Comparison of ENCODE assay signal across 8 cellular contexts in the genomic region with DNA sequence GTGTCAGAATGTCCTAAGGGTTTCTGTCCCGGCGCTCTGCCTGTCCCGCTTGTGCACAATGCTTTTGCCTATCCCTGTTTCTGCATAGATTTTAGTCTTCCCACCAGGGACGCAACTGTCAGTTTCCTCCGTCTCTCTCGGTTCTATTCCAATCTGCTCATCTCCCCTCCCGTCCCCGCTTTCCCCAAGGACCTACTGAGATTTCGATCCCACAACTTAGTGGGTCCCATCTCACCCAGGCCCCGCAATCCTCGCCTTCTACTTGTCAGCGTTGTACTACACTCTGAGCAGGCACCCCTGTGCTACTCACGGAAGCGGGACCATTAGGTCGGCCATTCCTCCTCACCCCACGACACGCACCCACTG. TPM values are rescaled to one million over a fixed set of nuclear protein-coding genes. Genes with fewer than 3 reads are reported as not detected.
A peak's percentile ranks its signal among the peaks of the same experiment; 100 is the strongest.
DNase-seq lines count a peak whose midpoint lies in the region; ATAC-seq lines count a peak whose summit lies in the region.

No MANE protein-coding gene starts in this region.

- peak; percentile 33 for ATAC-seq in HG02870 (IDR thresholded peaks at IDR 0.05; ENCODE audit: unreplicated experiment)
- ATAC-seq in stimulated activated naive CD8-positive, alpha-beta T cell treated with anti-CD3 and anti-CD28 coated beads, Interleukin-15, Interleukin-2, amounts not matched to agents 100 U/mL and 50 U/mL, for 24 hours: peak; percentile 61

- H3K9ac ChIP-seq in iPS-15b (ENCODE audit: low read depth, low read length): peak overlapping the region; percentile 97

- no peaks in the 10 kb centered on the region for H3K9me3 ChIP-seq in iPS-15b (ENCODE audit: control insufficient read depth, insufficient read depth, low read length)

- H3K27me3 ChIP-seq in iPS-15b (ENCODE audit: control insufficient read depth, insufficient read depth, low read length): no peaks in the 10 kb centered on the region

- peak; percentile 78 for DNase-seq in DMS 273 (lab: John Stamatoyannopoulos, UW; ENCODE audit: unreplicated experiment)
- DNase-seq in DMS 273 treated with DMSO at 0.1 percent for 48 hours (lab: John Stamatoyannopoulos, UW): no peak
- DNase-seq in activated CD4-positive, alpha-beta memory T cell treated with anti-CD3 and anti-CD28 coated beads for 36 hours: no peak
- no peak for DNase-seq in stimulated activated naive CD8-positive, alpha-beta T cell treated with anti-CD3 and anti-CD28 coated beads, Interleukin-15, Interleukin-2, amounts not matched to agents 100 U/mL and 50 U/mL, for 24 hours
- DNase-seq in hepatic stellate cell (ENCODE audit: low spot score): no peak
- no peak for DNase-seq in NCI-H2107 treated with DMSO at 0.1 percent for 48 hours (lab: John Stamatoyannopoulos, UW; ENCODE audit: unreplicated experiment)

- intact Hi-C loops in activated CD4-positive, alpha-beta memory T cell treated with anti-CD3 and anti-CD28 coated beads for 36 hours (cut with micrococcal nuclease): loop anchor here (2.0 to 10.0 kb wide), 2 partner anchors 59 to 153 kb away; a partner anchor contains a TSS

- H3K36me3 ChIP-seq in iPS-15b (ENCODE audit: control insufficient read depth, insufficient read depth, low read length): peaks cover 19% of the 10 kb centered on the region

- H3K27me3 Mint-ChIP-seq in activated CD4-positive, alpha-beta memory T cell treated with anti-CD3 and anti-CD28 coated beads for 36 hours: no peaks in the 10 kb centered on the region

- CTCF ChIA-PET in activated CD4-positive, alpha-beta memory T cell treated with anti-CD3 and anti-CD28 coated beads for 36 hours (lab: Charles Lee): interaction anchor here (0.7 to 1.7 kb wide), 2 partner anchors 352 to 356 kb away, joined by 3 read pairs; no protein-coding TSS in a partner anchor

- no peaks in the 10 kb centered on the region for H3K4me1 ChIP-seq in iPS-15b (ENCODE audit: control insufficient read depth, insufficient read depth, low read length)

- H3K9me3 Mint-ChIP-seq in activated CD4-positive, alpha-beta memory T cell treated with anti-CD3 and anti-CD28 coated beads for 36 hours: no peaks in the 10 kb centered on the region

- POLR2A ChIA-PET in activated CD4-positive, alpha-beta memory T cell treated with anti-CD3 and anti-CD28 coated beads for 36 hours (lab: Charles Lee): interaction anchor here (0.5 to 2.9 kb wide), 10 partner anchors 53 to 544 kb away, joined by 3 to 13 read pairs (median 6); a partner anchor contains a TSS

- peaks cover 41% of the 10 kb centered on the region for H3K4me1 Mint-ChIP-seq in activated CD4-positive, alpha-beta memory T cell treated with anti-CD3 and anti-CD28 coated beads for 36 hours (ENCODE audit: low read depth)

- peak overlapping the region; percentile 97 for H3K4me3 Mint-ChIP-seq in activated CD4-positive, alpha-beta memory T cell treated with anti-CD3 and anti-CD28 coated beads for 36 hours

- peak overlapping the region; percentile 97 for H3K27ac Mint-ChIP-seq in activated CD4-positive, alpha-beta memory T cell treated with anti-CD3 and anti-CD28 coated beads for 36 hours

- H3K4me3 ChIP-seq in iPS-15b (ENCODE audit: low read depth, low read length): peak overlapping the region; percentile 99

- peaks cover 42% of the 10 kb centered on the region for H3K36me3 Mint-ChIP-seq in activated CD4-positive, alpha-beta memory T cell treated with anti-CD3 and anti-CD28 coated beads for 36 hours

RNA-seq across cellular contexts. Expression of a gene that starts 0.5 kb away (rescaled TPM):
- total RNA-seq in activated CD4-positive, alpha-beta memory T cell treated with anti-CD3 and anti-CD28 coated beads for 36 hours: 10 to 100 TPM; 47.9 to 49.8 TPM

RNA-seq across cellular contexts. Expression of a gene that starts 6.0 kb away (rescaled TPM):
- 1 to 10 TPM; 4.0 to 4.8 TPM for total RNA-seq in activated CD4-positive, alpha-beta memory T cell treated with anti-CD3 and anti-CD28 coated beads for 36 hours

RNA-seq across cellular contexts. Expression of a gene that starts 40.1 kb away (rescaled TPM):
- 1 to 10 TPM in 1 of 2 experiments, under 1 TPM in 1; 0.87 to 1.2 TPM for total RNA-seq in activated CD4-positive, alpha-beta memory T cell treated with anti-CD3 and anti-CD28 coated beads for 36 hours

RNA-seq across cellular contexts. Expression of a gene that starts 53.5 kb away (rescaled TPM):
- 1 to 10 TPM; 7.6 to 7.7 TPM for total RNA-seq in activated CD4-positive, alpha-beta memory T cell treated with anti-CD3 and anti-CD28 coated beads for 36 hours

RNA-seq across cellular contexts. Expression of a gene that starts 57.8 kb away (rescaled TPM):
- total RNA-seq in activated CD4-positive, alpha-beta memory T cell treated with anti-CD3 and anti-CD28 coated beads for 36 hours: 10 to 100 TPM; 26.2 to 27.7 TPM
